Comparison of ENCODE assay signal across 8 cellular contexts in genomic region chr14:68824517-68825347, GRCh38. TPM values are rescaled to one million over a fixed set of nuclear protein-coding genes. Genes with fewer than 3 reads are reported as not detected.
DNase-seq lines count a peak whose midpoint lies in the region; ATAC-seq, FAIRE-seq and TF ChIP-seq lines count a peak whose summit lies in the region.

No MANE protein-coding gene starts in this region.

- no peaks in the 10 kb centered on the region for H3K79me1 ChIP-seq in H9 (ENCODE audit: insufficient read depth, low read depth, low read length, poor library complexity, severe bottlenecking)

- H3K23me2 ChIP-seq in H9 (ENCODE audit: insufficient read length, low read depth, low read length, poor library complexity, severe bottlenecking) = no peaks in the 10 kb centered on the region

- no peak overlapping the region for H2AK5ac ChIP-seq in H9 (ENCODE audit: insufficient read length, low read length)

- H3K9ac ChIP-seq in H9 (ENCODE audit: extremely low read depth, insufficient read length, low read length) = no peak overlapping the region

- H2BK15ac ChIP-seq in H9 (ENCODE audit: low read depth, low read length) = no peak overlapping the region

- H3K4me3 Mint-ChIP-seq in Calu3 (ENCODE audit: low read depth, unreplicated experiment) = no peak overlapping the region
- H3K4me3 Mint-ChIP-seq in H9 = no peak overlapping the region
- peak overlapping the region in 1 of 2 donors; percentile 32 for H3K4me3 Mint-ChIP-seq in stimulated activated naive B cell treated with anti-CD40 and anti-IgM and Interleukin-4, amounts not matched to agents 10 μg/mL and 1 μg/mL and 100 μg/mL, for 72 hours

- H3K9me3 ChIP-seq in H9 (ENCODE audit: control insufficient read depth, low read depth, low read length) = no peaks in the 10 kb centered on the region

- H3K4me1 ChIP-seq in H9 (ENCODE audit: insufficient read depth, low read length) = no peaks in the 10 kb centered on the region; the same call in 1 of the 2 replicates

- H3K79me2 ChIP-seq in H9 (ENCODE audit: insufficient read depth, low read length) = no peaks in the 10 kb centered on the region

- H3K4me3 ChIP-seq in bronchial epithelial cell (ENCODE audit: low read depth, low read length) = no peak overlapping the region

- H3K27me3 ChIP-seq in H9 (ENCODE audit: insufficient read depth, low read length) (no peaks in the 10 kb centered on the region), bronchial epithelial cell (ENCODE audit: control insufficient read depth, insufficient read depth, low read length) (no peaks in the 10 kb centered on the region)

- no peak overlapping the region for H3K18ac ChIP-seq in H9 (ENCODE audit: insufficient read length, low read depth, low read length)

- H3K27me3 Mint-ChIP-seq in Calu3 (ENCODE audit: unreplicated experiment) (no peaks in the 10 kb centered on the region), H9 (ENCODE audit: low read depth) (peaks cover 2% of the 10 kb centered on the region)
- H3K27me3 Mint-ChIP-seq in stimulated activated naive B cell treated with anti-CD40 and anti-IgM and Interleukin-4, amounts not matched to agents 10 μg/mL and 1 μg/mL and 100 μg/mL, for 72 hours = no peaks in the 10 kb centered on the region

- no peak overlapping the region for H2BK5ac ChIP-seq in H9 (ENCODE audit: insufficient read length, low read length)

- H4K20me1 ChIP-seq in H9 (ENCODE audit: control insufficient read depth, insufficient read depth, insufficient read length) = no peaks in the 10 kb centered on the region

- H4K5ac ChIP-seq in H9 (ENCODE audit: insufficient read length, low read depth, low read length) = peak overlapping the region; percentile 19

- no peak overlapping the region for H3K23ac ChIP-seq in H9 (ENCODE audit: insufficient read length, low read depth, low read length)

- H3K36me3 ChIP-seq in bronchial epithelial cell (ENCODE audit: control insufficient read depth, insufficient read depth, low read length) = no peaks in the 10 kb centered on the region

- no peak overlapping the region for H3K14ac ChIP-seq in H9 (ENCODE audit: insufficient read depth, low read length)

- H4K91ac ChIP-seq in H9 (ENCODE audit: insufficient read length, low read depth, low read length) = no peak overlapping the region

- no peak overlapping the region for H3K27ac ChIP-seq in H9 (ENCODE audit: insufficient read length, low read depth, low read length)

- no TSS peak for BruUV-seq in Calu3 (replicated peaks; lab: Mats Ljungman, UMichigan)

- H3K9me3 Mint-ChIP-seq in Calu3 (ENCODE audit: low read depth, unreplicated experiment) = no peaks in the 10 kb centered on the region
- no peaks in the 10 kb centered on the region; a peak in 1 of 5 replicates for H3K9me3 Mint-ChIP-seq in H9
- H3K9me3 Mint-ChIP-seq in stimulated activated naive B cell treated with anti-CD40 and anti-IgM and Interleukin-4, amounts not matched to agents 10 μg/mL and 1 μg/mL and 100 μg/mL, for 72 hours = no peaks in the 10 kb centered on the region

- no peak overlapping the region for H2BK12ac ChIP-seq in H9 (ENCODE audit: insufficient read length, low read depth, low read length)

- CTCF ChIA-PET in Calu3 (lab: Charles Lee) = interaction anchor here (0.5 to 1.9 kb wide), 9 partner anchors 19 to 891 kb away, joined by 3 to 7 read pairs (median 3); no protein-coding TSS in a partner anchor

- H4K8ac ChIP-seq in H9 (replicated peaks; ENCODE audit: insufficient read length, low read depth, low read length) = peak overlapping the region; percentile 16

- H3K4ac ChIP-seq in H9 (ENCODE audit: low read depth, low read length) = no peak overlapping the region; the same call in 1 of the 2 replicates

- TF ChIP-seq CTCF in Calu3 (IDR thresholded peaks at IDR 0.05; ENCODE audit: unreplicated experiment) = peak; percentile 41
- TF ChIP-seq CTCF in H9 (conservative IDR thresholded peaks at IDR 0.05) = peak; percentile 99
- TF ChIP-seq CTCF in bronchial epithelial cell (IDR thresholded peaks at IDR 0.05; ENCODE audit: insufficient read depth, low read length, severe bottlenecking) = peak; percentile 92

- H3K36me3 Mint-ChIP-seq in Calu3 (ENCODE audit: insufficient read depth, unreplicated experiment) (peaks cover 7% of the 10 kb centered on the region), H9 (ENCODE audit: insufficient read depth in 1 of 3, low read depth in 3 of 3) (no peaks in the 10 kb centered on the region)
- H3K36me3 Mint-ChIP-seq in stimulated activated naive B cell treated with anti-CD40 and anti-IgM and Interleukin-4, amounts not matched to agents 10 μg/mL and 1 μg/mL and 100 μg/mL, for 72 hours = no peaks in the 10 kb centered on the region

- no peak overlapping the region for H2AFZ ChIP-seq in H9 (ENCODE audit: low read length)

- H2BK120ac ChIP-seq in H9 (ENCODE audit: low read depth, low read length, poor library complexity, severe bottlenecking) = no peak overlapping the region

- H3T11ph ChIP-seq in H9 (ENCODE audit: low read length) = no peak overlapping the region

- peak; percentile 29 to 41 for ATAC-seq in stimulated activated naive B cell treated with anti-CD40 and anti-IgM and Interleukin-4, amounts not matched to agents 10 μg/mL and 1 μg/mL and 100 μg/mL, for 72 hours (replicated peaks)
- ATAC-seq in HG03354 (IDR thresholded peaks at IDR 0.05; ENCODE audit: poor library complexity, severe bottlenecking, unreplicated experiment) (no peak), HG02840 (IDR thresholded peaks at IDR 0.05; ENCODE audit: low FRiP score, unreplicated experiment) (no peak)

- H3K27ac Mint-ChIP-seq in Calu3 (ENCODE audit: unreplicated experiment) (peak overlapping the region; percentile 50), H9 (no peak overlapping the region)
- H3K27ac Mint-ChIP-seq in stimulated activated naive B cell treated with anti-CD40 and anti-IgM and Interleukin-4, amounts not matched to agents 10 μg/mL and 1 μg/mL and 100 μg/mL, for 72 hours = no peak overlapping the region

- FAIRE-seq in bronchial epithelial cell (lab: Jason Lieb, UNC) = no peak

- intact Hi-C loops in Calu3 (cut with micrococcal nuclease; ENCODE audit: unreplicated experiment) = loop anchor here (5.0 kb wide), 1 partner anchor 892 kb away; no protein-coding TSS in a partner anchor

- no peak overlapping the region for H2BK20ac ChIP-seq in H9 (ENCODE audit: low read depth, low read length, poor library complexity, severe bottlenecking)

- H3K4me1 Mint-ChIP-seq in Calu3 (ENCODE audit: low read depth, unreplicated experiment) (peaks cover 14% of the 10 kb centered on the region), H9 (peaks cover 11% of the 10 kb centered on the region in 2 experiments)
- H3K4me1 Mint-ChIP-seq in stimulated activated naive B cell treated with anti-CD40 and anti-IgM and Interleukin-4, amounts not matched to agents 10 μg/mL and 1 μg/mL and 100 μg/mL, for 72 hours = peaks cover 50 to 63% of the 10 kb centered on the region in 2 donors

- DNase-seq in Calu3 = peak; percentile 90
- peak; percentile 92 for DNase-seq in H9
- peak; percentile 88 for DNase-seq in OCI-M1 (lab: John Stamatoyannopoulos, UW)
- DNase-seq in bronchial epithelial cell (ENCODE audit: low read depth) = peak; percentile 51
- peak; percentile 85 for DNase-seq in kidney tubule cell (ENCODE audit: low spot score)
- no peak for DNase-seq in stimulated activated naive B cell treated with anti-CD40 and anti-IgM and Interleukin-4, amounts not matched to agents 10 μg/mL and 1 μg/mL and 100 μg/mL, for 72 hours

- no peak overlapping the region for H3K4me2 ChIP-seq in H9 (ENCODE audit: insufficient read depth, insufficient read length, low read length)

- no CpG with 5 or more reads among the region's 11 CpGs for WGBS in H9 (ENCODE audit: extremely low coverage, insufficient read length, low lambda C conversion rate)

- H3K56ac ChIP-seq in H9 (ENCODE audit: insufficient read length, low read depth, low read length) = no peak overlapping the region

RNA-seq across cellular contexts. Expression of gene ZFP36L1, which starts 31.9 kb away (rescaled TPM):
- total RNA-seq in Calu3 (2022) (208 and 240 TPM in 2 replicates), H9 (2021) (95.0 and 109 TPM in 2 replicates), bronchial epithelial cell (12.7 and 15.5 TPM in 2 replicates)

Comparison
In these comparisons a context has a peak if more than half of its experiments do, and no peak if none do; other contexts are left out.
1. CTCF ChIP-seq: peak in every context shown above with its lines; median percentile 99 in H9; 92 in bronchial epithelial cell; 41 in Calu3.
2. ATAC-seq: peak in stimulated activated naive B cell treated with anti-CD40 and anti-IgM and Interleukin-4, amounts not matched to agents 10 μg/mL and 1 μg/mL and 100 μg/mL, for 72 hours (2 of 2); none in HG03354 (single experiment) and HG02840 (single experiment).